In genomic region chr20:40728996-40729395, GRCh38 we compare ENCODE assay signal across 35 cellular contexts. TPM values are rescaled to one million over a fixed set of nuclear protein-coding genes. Genes with fewer than 3 reads are reported as not detected.
"Had no signal": no experiment of that assay in that cellular context is flagged by ENCODE, and none has a peak within 500 bp of the region (broad histone marks: within the 10 kb centered on the region; RNA-seq: fewer than 3 reads in every experiment).

No MANE protein-coding gene starts in this region.

- H3K4me3 Mint-ChIP-seq: activated B cell treated with CpG ODN at 0.5 μM for 24 hours; activated CD4-positive, alpha-beta memory T cell treated with anti-CD3 and anti-CD28 coated beads for 36 hours; activated CD4-positive, alpha-beta T cell treated with anti-CD3 and anti-CD28 coated beads, Interleukin-2, amount 10 ng/mL, durations not matched to agents 24 days and 14 days; activated CD8-positive, alpha-beta T cell treated with anti-CD3 and anti-CD28 coated beads for 36 hours; activated naive CD4-positive, alpha-beta T cell treated with anti-CD3 and anti-CD28 coated beads for 36 hours; activated naive CD8-positive, alpha-beta T cell treated with anti-CD3 and anti-CD28 coated beads for 36 hours; activated T-cell treated with anti-CD3 and anti-CD28 coated beads, Interleukin-2, amount 50 U/mL, for 4 hours; activated T-cell treated with anti-CD3 and anti-CD28 coated beads, Interleukin-2, amount 50 U/mL, for 72 hours; activated T-helper 1 cell treated with anti-CD3 and anti-CD28 coated beads, Interleukin-12 subunit alpha, Interleukin-12 subunit beta, Interleukin-2, Interleukin-4 antibody, amounts not matched to agents 30 ng/mL and 10 ng/mL and 1 ng/mL, durations not matched to agents 14 hours and 24 hours and 36 hours; activated T-helper 17 cell treated with anti-CD3 and anti-CD28 coated beads, Interleukin-2, amount 50 U/mL, for 72 hours; T-helper 1 cell treated with Interleukin-12 subunit alpha and Interleukin-12 subunit beta and Interleukin-4 antibody, amounts not matched to agents 30 μg/mL and 1 μg/mL, for 36 hours; T-helper 2 cell treated with Interferon-gamma antibody and Interleukin-4, amounts not matched to agents 5 μg/mL and 100 μg/mL, for 36 hours had no signal

- DNase-seq: activated B cell treated with CpG ODN at 0.5 μM for 24 hours; activated CD4-positive, alpha-beta memory T cell treated with anti-CD3 and anti-CD28 coated beads for 36 hours; activated CD4-positive, alpha-beta T cell treated with anti-CD3 and anti-CD28 coated beads for 4 hours; activated CD4-positive, alpha-beta T cell treated with anti-CD3 and anti-CD28 coated beads, Interleukin-2, amount 10 ng/mL, durations not matched to agents 24 days and 14 days; activated CD4-positive, alpha-beta T cell treated with anti-CD3 and anti-CD28 coated beads, Interleukin-2, amount 50 U/mL, for 1 hour; activated CD4-positive, alpha-beta T cell treated with anti-CD3 and anti-CD28 coated beads, Interleukin-2, amount 50 U/mL, for 4 hours; activated CD4-positive, CD25-positive, alpha-beta regulatory T cell treated with anti-CD3 and anti-CD28 coated beads, Interleukin-2, amount 50 U/mL, for 72 hours; activated CD8-positive, alpha-beta memory T cell treated with anti-CD3 and anti-CD28 coated beads, Interleukin-2, amount 50 U/mL, for 4 hours; activated CD8-positive, alpha-beta T cell treated with anti-CD3 and anti-CD28 coated beads for 36 hours; activated effector memory CD4-positive, alpha-beta T cell treated with anti-CD3 and anti-CD28 coated beads, Interleukin-2, amount 50 U/mL, for 16 hours; activated gamma-delta T cell treated with Interleukin-2 at 50 U/mL for 16 hours; activated naive CD4-positive, alpha-beta T cell; activated naive CD4-positive, alpha-beta T cell treated with anti-CD3 and anti-CD28 coated beads for 36 hours; activated naive CD4-positive, alpha-beta T cell treated with anti-CD3 and anti-CD28 coated beads, Interleukin-2, amount 50 U/mL, for 16 hours; activated naive CD8-positive, alpha-beta T cell treated with anti-CD3 and anti-CD28 coated beads for 36 hours; activated T-cell treated with anti-CD3 and anti-CD28 coated beads for 4 hours; activated T-cell treated with anti-CD3 and anti-CD28 coated beads, Interleukin-2, amount 50 U/mL, for 1 hour; activated T-cell treated with anti-CD3 and anti-CD28 coated beads, Interleukin-2, amount 50 U/mL, for 4 hours; activated T-cell treated with anti-CD3 and anti-CD28 coated beads, Interleukin-2, amount 50 U/mL, for 72 hours; adrenal gland; amniotic stem cell; aorta; body of pancreas; brain microvascular endothelial cell; central memory CD4-positive, alpha-beta T cell; T-helper 1 cell; T-helper 2 cell; T-helper 9 cell had no signal

- H3K4me1 Mint-ChIP-seq: activated B cell treated with CpG ODN at 0.5 μM for 24 hours; activated CD4-positive, alpha-beta T cell treated with anti-CD3 and anti-CD28 coated beads, Interleukin-2, amount 10 ng/mL, durations not matched to agents 24 days and 14 days; activated naive CD8-positive, alpha-beta T cell treated with anti-CD3 and anti-CD28 coated beads for 36 hours; activated T-helper 17 cell treated with anti-CD3 and anti-CD28 coated beads, Interleukin-2, amount 50 U/mL, for 72 hours had no signal

- H3K9me3 ChIP-seq: adrenal gland had no signal

- H3K36me3 Mint-ChIP-seq: activated CD4-positive, alpha-beta memory T cell treated with anti-CD3 and anti-CD28 coated beads for 36 hours; activated naive CD4-positive, alpha-beta T cell treated with anti-CD3 and anti-CD28 coated beads, Interleukin-2, amount 50 U/mL, for 72 hours; activated naive CD8-positive, alpha-beta T cell treated with anti-CD3 and anti-CD28 coated beads for 36 hours had no signal

- H3K27ac Mint-ChIP-seq: activated B cell treated with CpG ODN at 0.5 μM for 24 hours; activated CD4-positive, alpha-beta memory T cell treated with anti-CD3 and anti-CD28 coated beads for 36 hours; activated CD4-positive, alpha-beta T cell treated with anti-CD3 and anti-CD28 coated beads, Interleukin-2, amount 10 ng/mL, durations not matched to agents 24 days and 14 days; activated CD8-positive, alpha-beta T cell treated with anti-CD3 and anti-CD28 coated beads for 36 hours; activated naive CD4-positive, alpha-beta T cell treated with anti-CD3 and anti-CD28 coated beads for 36 hours; activated naive CD4-positive, alpha-beta T cell treated with anti-CD3 and anti-CD28 coated beads, Interleukin-2, amount 50 U/mL, for 72 hours; activated naive CD8-positive, alpha-beta T cell treated with anti-CD3 and anti-CD28 coated beads for 36 hours; activated T-cell treated with anti-CD3 and anti-CD28 coated beads, Interleukin-2, amount 50 U/mL, for 72 hours; activated T-helper 1 cell treated with anti-CD3 and anti-CD28 coated beads, Interleukin-12 subunit alpha, Interleukin-12 subunit beta, Interleukin-2, Interleukin-4 antibody, amounts not matched to agents 30 ng/mL and 10 ng/mL and 1 ng/mL, durations not matched to agents 14 hours and 24 hours and 36 hours; activated T-helper 17 cell treated with anti-CD3 and anti-CD28 coated beads, Interleukin-2, amount 50 U/mL, for 72 hours; T-helper 1 cell treated with Interleukin-12 subunit alpha and Interleukin-12 subunit beta and Interleukin-4 antibody, amounts not matched to agents 30 μg/mL and 1 μg/mL, for 36 hours; T-helper 2 cell treated with Interferon-gamma antibody and Interleukin-4, amounts not matched to agents 5 μg/mL and 100 μg/mL, for 36 hours had no signal

- ATAC-seq: activated CD8-positive, alpha-beta T cell treated with anti-CD3 and anti-CD28 coated beads for 36 hours; activated naive CD4-positive, alpha-beta T cell treated with anti-CD3 and anti-CD28 coated beads, Interleukin-2, amount 50 U/mL, for 72 hours; activated T-cell treated with anti-CD3 and anti-CD28 coated beads, Interleukin-2, amount 50 U/mL, for 4 hours; activated T-cell treated with anti-CD3 and anti-CD28 coated beads, Interleukin-2, amount 50 U/mL, for 72 hours; activated T-helper 17 cell treated with anti-CD3 and anti-CD28 coated beads, Interleukin-2, amount 50 U/mL, for 72 hours; body of pancreas had no signal

- H3K9me3 Mint-ChIP-seq: activated CD4-positive, alpha-beta T cell treated with anti-CD3 and anti-CD28 coated beads, Interleukin-2, amount 10 ng/mL, durations not matched to agents 24 days and 14 days; activated T-cell treated with anti-CD3 and anti-CD28 coated beads, Interleukin-2, amount 50 U/mL, for 4 hours; activated T-helper 1 cell treated with anti-CD3 and anti-CD28 coated beads, Interleukin-12 subunit alpha, Interleukin-12 subunit beta, Interleukin-2, Interleukin-4 antibody, amounts not matched to agents 30 ng/mL and 10 ng/mL and 1 ng/mL, durations not matched to agents 14 hours and 24 hours and 36 hours; activated T-helper 17 cell treated with anti-CD3 and anti-CD28 coated beads, Interleukin-2, amount 50 U/mL, for 72 hours; T-helper 1 cell treated with Interleukin-12 subunit alpha and Interleukin-12 subunit beta and Interleukin-4 antibody, amounts not matched to agents 30 μg/mL and 1 μg/mL, for 36 hours; T-helper 2 cell treated with Interferon-gamma antibody and Interleukin-4, amounts not matched to agents 5 μg/mL and 100 μg/mL, for 36 hours had no signal

- H3K27me3 ChIP-seq: adrenal gland, body of pancreas, brain microvascular endothelial cell, breast epithelium had no signal

- H3K36me3 ChIP-seq: adrenal gland, brain microvascular endothelial cell, breast epithelium had no signal

- H3K4me1 ChIP-seq: adrenal gland, body of pancreas, breast epithelium had no signal

- H3K27ac ChIP-seq: adrenal gland, body of pancreas, brain microvascular endothelial cell, breast epithelium, VCaP had no signal

- H3K4me3 ChIP-seq: adrenal gland, body of pancreas, breast epithelium had no signal

RNA-seq across cellular contexts. Expression of gene MAFB, which starts 40.0 kb away (rescaled TPM):
- total RNA-seq: activated CD4-positive, alpha-beta memory T cell treated with anti-CD3 and anti-CD28 coated beads for 36 hours; activated CD8-positive, alpha-beta T cell treated with anti-CD3 and anti-CD28 coated beads for 36 hours; activated naive CD4-positive, alpha-beta T cell treated with anti-CD3 and anti-CD28 coated beads for 36 hours; activated naive CD8-positive, alpha-beta T cell treated with anti-CD3 and anti-CD28 coated beads for 36 hours; activated T-helper 17 cell treated with anti-CD3 and anti-CD28 coated beads, Interleukin-2, amount 50 U/mL, for 72 hours had no signal
